Comparison of ENCODE assay signal across 13 cellular contexts in the genomic region with DNA sequence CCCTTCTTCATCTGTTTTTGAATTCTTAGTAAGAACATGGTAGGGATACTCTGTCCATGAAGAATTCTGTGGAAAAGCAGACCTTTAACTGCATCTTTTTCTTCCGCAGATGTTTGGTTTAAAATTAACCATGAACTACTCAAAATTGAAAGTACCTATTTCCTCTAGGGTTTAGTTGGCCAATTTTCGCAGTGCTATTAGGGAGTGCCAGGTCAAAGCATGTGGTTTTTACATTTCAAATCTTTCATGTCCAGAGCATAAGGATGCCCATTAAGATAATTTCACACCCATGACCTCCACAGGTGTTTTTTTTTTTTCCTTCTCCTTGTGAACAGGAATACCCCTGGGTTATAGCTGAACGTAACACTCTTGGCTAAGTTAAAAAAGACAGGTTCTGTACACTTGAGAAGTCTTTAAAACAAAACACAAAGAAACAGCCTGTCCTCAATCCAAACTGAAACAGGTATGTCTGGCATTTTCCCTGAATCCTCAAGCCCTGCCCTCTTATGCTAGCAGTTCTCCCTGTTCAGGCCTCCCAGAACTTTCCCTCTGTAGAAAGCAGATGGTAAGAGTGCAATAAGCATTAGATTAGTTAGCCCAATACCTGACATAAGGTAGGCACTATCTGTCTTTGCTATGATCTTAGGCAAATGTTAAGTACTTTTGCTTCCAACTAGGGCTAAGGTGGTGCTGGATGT.
A peak's percentile ranks its signal among the peaks of the same experiment; 100 is the strongest.
DNase-seq lines count a peak whose midpoint lies in the region; ATAC-seq and TF ChIP-seq lines count a peak whose summit lies in the region.
"Had no signal": no experiment of that assay in that cellular context is flagged by ENCODE, and none has a peak within 500 bp of the region (broad histone marks: within the 10 kb centered on the region; RNA-seq: fewer than 3 reads in every experiment).

No MANE protein-coding gene starts in this region.

- TF ChIP-seq CTCF in ascending aorta (IDR thresholded peaks at IDR 0.05) (no peak), CD14-positive monocyte (IDR thresholded peaks at IDR 0.05) (no peak), smooth muscle cell (IDR thresholded peaks at IDR 0.05; ENCODE audit: borderline replicate concordance, insufficient read depth, poor library complexity, severe bottlenecking) (no peak)

- H3K27me3 Mint-ChIP-seq in stimulated activated naive B cell treated with anti-CD40 and anti-IgM and Interleukin-4, amounts not matched to agents 10 μg/mL and 1 μg/mL and 100 μg/mL, for 72 hours, result no peaks in the 10 kb centered on the region
- no peaks in the 10 kb centered on the region for H3K27me3 Mint-ChIP-seq in CD14-positive monocyte (ENCODE audit: low read depth in 3 of 3)

- no peak overlapping the region for H3K4me2 ChIP-seq in smooth muscle cell
- H3K4me2 ChIP-seq: neural progenitor cell had no signal

- no peaks in the 10 kb centered on the region for H3K9me3 Mint-ChIP-seq in stimulated activated naive B cell treated with anti-CD40 and anti-IgM and Interleukin-4, amounts not matched to agents 10 μg/mL and 1 μg/mL and 100 μg/mL, for 72 hours
- no peaks in the 10 kb centered on the region for H3K9me3 Mint-ChIP-seq in CD14-positive monocyte
- H3K9me3 Mint-ChIP-seq: neural progenitor cell had no signal

- no peak overlapping the region for H2AFZ ChIP-seq in smooth muscle cell (ENCODE audit: low read depth)
- H2AFZ ChIP-seq: neural progenitor cell had no signal

- DNase-seq in ascending aorta (ENCODE audit: low spot score in 2 of 2), result no peak
- DNase-seq in stimulated activated naive B cell treated with anti-CD40 and anti-IgM and Interleukin-4, amounts not matched to agents 10 μg/mL and 1 μg/mL and 100 μg/mL, for 72 hours, result no peak
- no peak for DNase-seq in CD14-positive monocyte (ENCODE audit: low spot score)
- DNase-seq in smooth muscle cell (lab: John Stamatoyannopoulos, UW; ENCODE audit: unreplicated experiment), result no peak
- DNase-seq: colonic mucosa, hippocampal formation, T-helper 1 cell had no signal

- H3K4me1 Mint-ChIP-seq in stimulated activated naive B cell treated with anti-CD40 and anti-IgM and Interleukin-4, amounts not matched to agents 10 μg/mL and 1 μg/mL and 100 μg/mL, for 72 hours, result peaks cover 46 to 81% of the 10 kb centered on the region in 2 donors
- H3K4me1 Mint-ChIP-seq in CD14-positive monocyte, result peaks cover 28% of the 10 kb centered on the region

- peak overlapping the region in 1 of 2 donors; percentile 25 for H3K4me3 Mint-ChIP-seq in stimulated activated naive B cell treated with anti-CD40 and anti-IgM and Interleukin-4, amounts not matched to agents 10 μg/mL and 1 μg/mL and 100 μg/mL, for 72 hours
- H3K4me3 Mint-ChIP-seq in CD14-positive monocyte, result no peak overlapping the region
- H3K4me3 Mint-ChIP-seq: neural progenitor cell had no signal

- intact Hi-C loops in ascending aorta (cut with DNase I), result no loop called here
- intact Hi-C loops in CD14-positive monocyte (cut with micrococcal nuclease), result no loop called here

- peaks cover 34 to 52% of the 10 kb centered on the region in 2 donors for H3K36me3 Mint-ChIP-seq in stimulated activated naive B cell treated with anti-CD40 and anti-IgM and Interleukin-4, amounts not matched to agents 10 μg/mL and 1 μg/mL and 100 μg/mL, for 72 hours
- peaks cover 42 to 59% of the 10 kb centered on the region in 2 donors for H3K36me3 Mint-ChIP-seq in CD14-positive monocyte

- H3K4me1 ChIP-seq in ascending aorta (peaks cover 9 to 21% of the 10 kb centered on the region in 2 donors), smooth muscle cell (ENCODE audit: low read depth) (no peaks in the 10 kb centered on the region)
- H3K4me1 ChIP-seq: colonic mucosa had no signal

- no peaks in the 10 kb centered on the region for H3K9me3 ChIP-seq in ascending aorta
- no peaks in the 10 kb centered on the region for H3K9me3 ChIP-seq in smooth muscle cell (replicated peaks; ENCODE audit: low read depth)
- H3K9me3 ChIP-seq: colonic mucosa had no signal

- no peaks in the 10 kb centered on the region for H3K79me2 ChIP-seq in smooth muscle cell (ENCODE audit: low read depth)

- H3K27me3 ChIP-seq in ascending aorta (no peaks in the 10 kb centered on the region), smooth muscle cell (ENCODE audit: low read depth) (no peaks in the 10 kb centered on the region)
- H3K27me3 ChIP-seq: colonic mucosa, neural progenitor cell had no signal

- H3K27ac Mint-ChIP-seq in stimulated activated naive B cell treated with anti-CD40 and anti-IgM and Interleukin-4, amounts not matched to agents 10 μg/mL and 1 μg/mL and 100 μg/mL, for 72 hours, result peak overlapping the region; percentile 37
- peak overlapping the region in 2 of 7 donors; percentile 12 to 18 for H3K27ac Mint-ChIP-seq in CD14-positive monocyte
- H3K27ac Mint-ChIP-seq: neural progenitor cell had no signal

- no peaks in the 10 kb centered on the region for H3F3A ChIP-seq in smooth muscle cell (ENCODE audit: low read depth)

- H4K20me1 ChIP-seq in smooth muscle cell (ENCODE audit: low read depth), result peaks cover 43% of the 10 kb centered on the region

- no peak overlapping the region for H3K4me3 ChIP-seq in ascending aorta
- no peak overlapping the region for H3K4me3 ChIP-seq in smooth muscle cell
- H3K4me3 ChIP-seq: colonic mucosa, K562, neural progenitor cell had no signal

- ATAC-seq in GM18873 (IDR thresholded peaks at IDR 0.05; ENCODE audit: low FRiP score, unreplicated experiment) (peak; percentile 55), HG02642 (IDR thresholded peaks at IDR 0.05; ENCODE audit: poor library complexity, unreplicated experiment) (peak; percentile 46), GM21360 (IDR thresholded peaks at IDR 0.05; ENCODE audit: unreplicated experiment) (no peak)
- no peak for ATAC-seq in stimulated activated naive B cell treated with anti-CD40 and anti-IgM and Interleukin-4, amounts not matched to agents 10 μg/mL and 1 μg/mL and 100 μg/mL, for 72 hours (replicated peaks)
- ATAC-seq: HCT116, K562 had no signal

- H3K36me3 ChIP-seq in ascending aorta (peaks cover 0 to 4% of the 10 kb centered on the region in 2 donors), smooth muscle cell (ENCODE audit: low read depth) (peaks cover 5% of the 10 kb centered on the region)
- H3K36me3 ChIP-seq: colonic mucosa had no signal

- peak overlapping the region; percentile 35 to 73 for H3K27ac ChIP-seq in ascending aorta
- no peak overlapping the region for H3K27ac ChIP-seq in smooth muscle cell (ENCODE audit: low read depth)
- H3K27ac ChIP-seq: colonic mucosa, neural progenitor cell had no signal

- 96% methylated on average over 3 of the region's 3 CpGs for WGBS in smooth muscle cell (ENCODE audit: low lambda C conversion rate)

- no peak overlapping the region for H3K9ac ChIP-seq in smooth muscle cell (ENCODE audit: low read depth)
- H3K9ac ChIP-seq: neural progenitor cell had no signal

Comparison
In these comparisons a context has a peak if more than half of its experiments do, and no peak if none do; other contexts are left out.
1. ATAC-seq: peak in GM18873 (single experiment) and HG02642 (single experiment); none in stimulated activated naive B cell treated with anti-CD40 and anti-IgM and Interleukin-4, amounts not matched to agents 10 μg/mL and 1 μg/mL and 100 μg/mL, for 72 hours (0 of 2) and GM21360 (single experiment).